In genomic region chr12:42237853-42238239, GRCh38 we compare ENCODE assay signal across 9 cellular contexts. TPM values are rescaled to one million over a fixed set of nuclear protein-coding genes. Genes with fewer than 3 reads are reported as not detected.
DNase-seq lines count a peak whose midpoint lies in the region; ATAC-seq, FAIRE-seq and TF ChIP-seq lines count a peak whose summit lies in the region.
"Had no signal": no experiment of that assay in that cellular context is flagged by ENCODE, and none has a peak within 500 bp of the region (broad histone marks: within the 10 kb centered on the region; RNA-seq: fewer than 3 reads in every experiment).

No MANE protein-coding gene starts in this region.

- no peak for FAIRE-seq in urothelium cell line (lab: Jason Lieb, UNC)
- FAIRE-seq: A204.1 had no signal

- 0 to 3% (median 0%) methylated on average over 21 to 54 of the region's 54 CpGs for WGBS in spleen, 5 donors

- H3K9me3 ChIP-seq in left ventricle myocardium inferior (replicated peaks) = no peaks in the 10 kb centered on the region
- no peaks in the 10 kb centered on the region for H3K9me3 ChIP-seq in spleen

- TF ChIP-seq POLR2A in spleen (IDR thresholded peaks at IDR 0.05) = peak in 1 of 3 donors; percentile 38

- no peak for TF ChIP-seq CTCF in WI38 (IDR thresholded peaks at IDR 0.05; ENCODE audit: low read depth, low read length)
- TF ChIP-seq CTCF in left ventricle myocardium inferior (IDR thresholded peaks at IDR 0.05; ENCODE audit: borderline replicate concordance) = no peak
- TF ChIP-seq CTCF in spleen (IDR thresholded peaks at IDR 0.05 in 8 of 11, conservative IDR thresholded peaks at IDR 0.05 in 3 of 11) = no peak

- H3K4me3 ChIP-seq in WI38 (ENCODE audit: low read depth, low read length) (peak overlapping the region; percentile 81), left ventricle myocardium inferior (peak overlapping the region; percentile 84), spleen (peak overlapping the region; percentile 53 to 84 (median 72))

- H3K27me3 ChIP-seq in left ventricle myocardium inferior (ENCODE audit: low read depth) = no peaks in the 10 kb centered on the region
- H3K27me3 ChIP-seq in spleen (replicated peaks in 1 of 7) = no peaks in the 10 kb centered on the region

- peak overlapping the region; percentile 98 for H3K27ac ChIP-seq in left ventricle myocardium inferior (replicated peaks)
- peak overlapping the region; percentile 88 to 98 (median 96) for H3K27ac ChIP-seq in spleen

- ATAC-seq in HG02938 (IDR thresholded peaks at IDR 0.05; ENCODE audit: unreplicated experiment) = peak; percentile 25

- H3K4me1 ChIP-seq in left ventricle myocardium inferior (peaks cover 55% of the 10 kb centered on the region), spleen (peaks cover 19 to 55% (median 43%) of the 10 kb centered on the region in 6 donors)

- no peaks in the 10 kb centered on the region for H3K36me3 ChIP-seq in left ventricle myocardium inferior
- H3K36me3 ChIP-seq in spleen = peaks cover 0 to 24% (median 4%) of the 10 kb centered on the region in 6 donors

- intact Hi-C loops in left ventricle myocardium inferior (cut with micrococcal nuclease) (no loop called here), spleen (cut with DNase I; ENCODE audit: low total_unique reads) (loop anchor here (10.0 kb wide), 1 partner anchor 93 kb away; the partner anchor contains the start of gene GXYLT1)

- DNase-seq in DMS 273 (lab: John Stamatoyannopoulos, UW; ENCODE audit: unreplicated experiment) (peak; percentile 63), DMS 273 treated with DMSO at 0.1 percent for 48 hours (lab: John Stamatoyannopoulos, UW) (no peak), left ventricle myocardium inferior (no peak), spleen (no peak), urothelium cell line (ENCODE audit: low spot score) (no peak), NCI-H2227 treated with DMSO at 0.1 percent for 48 hours (lab: John Stamatoyannopoulos, UW) (no peak)

RNA-seq across cellular contexts. Expression of gene YAF2, which starts 0.2 kb away (rescaled TPM):
- total RNA-seq in left ventricle myocardium inferior = 88.1 TPM
- total RNA-seq in spleen = 10 to 100 TPM; 37.4 to 83.7 (median 52.9) TPM
- 10 to 100 TPM; 15.9 to 18.6 (median 18.0) TPM for polyA plus RNA-seq in spleen
